Comparison of ENCODE assay signal across 8 cellular contexts in genomic region chr19:1261512-1261862, GRCh38. TPM values are rescaled to one million over a fixed set of nuclear protein-coding genes. Genes with fewer than 3 reads are reported as not detected.
DNase-seq lines count a peak whose midpoint lies in the region; ATAC-seq lines count a peak whose summit lies in the region.

No MANE protein-coding gene starts in this region.

- peak overlapping the region; percentile 90 to 94 (median 91) for H3K4me3 Mint-ChIP-seq in immature natural killer cell
- H3K4me3 Mint-ChIP-seq in stimulated activated naive CD8-positive, alpha-beta T cell treated with anti-CD3 and anti-CD28 coated beads, Interleukin-15, amount 100 ng/mL, for 72 hours: peak overlapping the region; percentile 95 to 100

- H3K36me3 Mint-ChIP-seq in activated naive CD4-positive, alpha-beta T cell treated with anti-CD3 and anti-CD28 coated beads, Interleukin-2, amount 50 U/mL, for 72 hours: peaks cover 9 to 25% of the 10 kb centered on the region in 2 donors
- H3K36me3 Mint-ChIP-seq in immature natural killer cell: peaks cover 4 to 19% (median 7%) of the 10 kb centered on the region in 3 donors

- ATAC-seq in activated naive CD4-positive, alpha-beta T cell treated with anti-CD3 and anti-CD28 coated beads, Interleukin-2, amount 50 U/mL, for 72 hours: no peak
- peak; percentile 0 for ATAC-seq in stimulated activated naive CD8-positive, alpha-beta T cell treated with anti-CD3 and anti-CD28 coated beads, Interleukin-15, amount 100 ng/mL, for 72 hours
- no peak for ATAC-seq in HG02981 (IDR thresholded peaks at IDR 0.05; ENCODE audit: unreplicated experiment)

- H3K27me3 Mint-ChIP-seq in immature natural killer cell (ENCODE audit: low read depth in 3 of 3): peaks cover 25 to 54% (median 44%) of the 10 kb centered on the region in 3 donors
- no peaks in the 10 kb centered on the region for H3K27me3 Mint-ChIP-seq in stimulated activated naive CD8-positive, alpha-beta T cell treated with anti-CD3 and anti-CD28 coated beads, Interleukin-15, amount 100 ng/mL, for 72 hours

- peaks cover 55 to 68% of the 10 kb centered on the region in 2 donors for H3K4me1 Mint-ChIP-seq in immature natural killer cell
- peaks cover 83% of the 10 kb centered on the region for H3K4me1 Mint-ChIP-seq in stimulated activated naive CD8-positive, alpha-beta T cell treated with anti-CD3 and anti-CD28 coated beads, Interleukin-15, amount 100 ng/mL, for 72 hours

- peak overlapping the region; percentile 92 to 97 for H3K27ac Mint-ChIP-seq in activated naive CD4-positive, alpha-beta T cell treated with anti-CD3 and anti-CD28 coated beads, Interleukin-2, amount 50 U/mL, for 72 hours
- H3K27ac Mint-ChIP-seq in immature natural killer cell: peak overlapping the region; percentile 95 to 99 (median 99)
- H3K27ac Mint-ChIP-seq in stimulated activated naive CD8-positive, alpha-beta T cell treated with anti-CD3 and anti-CD28 coated beads, Interleukin-15, amount 100 ng/mL, for 72 hours: peak overlapping the region; percentile 84 to 98

- H3K9me3 Mint-ChIP-seq in activated naive CD4-positive, alpha-beta T cell treated with anti-CD3 and anti-CD28 coated beads, Interleukin-2, amount 50 U/mL, for 72 hours: no peaks in the 10 kb centered on the region
- peaks cover 0 to 4% (median 0%) of the 10 kb centered on the region in 6 donors for H3K9me3 Mint-ChIP-seq in immature natural killer cell
- H3K9me3 Mint-ChIP-seq in stimulated activated naive CD8-positive, alpha-beta T cell treated with anti-CD3 and anti-CD28 coated beads, Interleukin-15, amount 100 ng/mL, for 72 hours: no peaks in the 10 kb centered on the region

- peak; percentile 28 for DNase-seq in stimulated activated CD4-positive, alpha-beta T cell treated with anti-CD3 and anti-CD28 coated beads, Interleukin-12 subunit alpha, Interleukin-12 subunit beta, amount 100 ng/mL, for 4 hours
- no peak for DNase-seq in stimulated activated CD4-positive, alpha-beta T cell treated with anti-CD3 and anti-CD28 coated beads, Interleukin-2, amount 100 ng/mL, for 24 hours
- no peak for DNase-seq in activated naive CD4-positive, alpha-beta T cell treated with anti-CD3 and anti-CD28 coated beads, Interleukin-2, amount 50 U/mL, for 72 hours (ENCODE audit: low spot score in 2 of 2)
- DNase-seq in immature natural killer cell (no peak), NCI-H1930 (lab: John Stamatoyannopoulos, UW) (no peak), AG08396 (ENCODE audit: low spot score) (no peak)
- DNase-seq in stimulated activated naive CD8-positive, alpha-beta T cell treated with anti-CD3 and anti-CD28 coated beads, Interleukin-15, amount 100 ng/mL, for 72 hours: peak; percentile 59 to 61

RNA-seq across cellular contexts. Expression of gene CIRBP, which starts 7.6 kb away (rescaled TPM):
- total RNA-seq in activated naive CD4-positive, alpha-beta T cell treated with anti-CD3 and anti-CD28 coated beads, Interleukin-2, amount 50 U/mL, for 72 hours: 100 to 1,000 TPM; 148 to 157 TPM
- polyA plus RNA-seq in immature natural killer cell: 100 to 1,000 TPM; 146 to 246 (median 197) TPM

RNA-seq across cellular contexts. Expression of gene MIDN, which starts 13.1 kb away (rescaled TPM):
- total RNA-seq in activated naive CD4-positive, alpha-beta T cell treated with anti-CD3 and anti-CD28 coated beads, Interleukin-2, amount 50 U/mL, for 72 hours: 100 to 1,000 TPM in 1 of 2 donors, 10 to 100 TPM in 1; 52.9 to 113 TPM
- 10 to 100 TPM in 2 of 3 donors, 1 to 10 TPM in 1; 4.9 to 16.0 (median 10.8) TPM for polyA plus RNA-seq in immature natural killer cell

RNA-seq across cellular contexts. Expression of gene FAM174C, which starts 13.8 kb away (rescaled TPM):
- total RNA-seq in activated naive CD4-positive, alpha-beta T cell treated with anti-CD3 and anti-CD28 coated beads, Interleukin-2, amount 50 U/mL, for 72 hours: 10 to 100 TPM; 42.1 to 76.0 TPM
- 10 to 100 TPM; 50.5 to 98.4 (median 86.9) TPM for polyA plus RNA-seq in immature natural killer cell

RNA-seq across cellular contexts. Expression of gene ATP5F1D, which starts 19.9 kb away (rescaled TPM):
- total RNA-seq in activated naive CD4-positive, alpha-beta T cell treated with anti-CD3 and anti-CD28 coated beads, Interleukin-2, amount 50 U/mL, for 72 hours: 100 to 1,000 TPM; 114 to 201 TPM
- 100 to 1,000 TPM; 145 to 310 (median 303) TPM for polyA plus RNA-seq in immature natural killer cell

RNA-seq across cellular contexts. Expression of gene CBARP, which starts 23.7 kb away (rescaled TPM):
- 1 to 10 TPM; 1.0 to 1.6 TPM for total RNA-seq in activated naive CD4-positive, alpha-beta T cell treated with anti-CD3 and anti-CD28 coated beads, Interleukin-2, amount 50 U/mL, for 72 hours
- not detected for polyA plus RNA-seq in immature natural killer cell

Comparison
In these comparisons a context has a peak if more than half of its experiments do, and no peak if none do; other contexts are left out.
1. DNase-seq: peak in stimulated activated CD4-positive, alpha-beta T cell treated with anti-CD3 and anti-CD28 coated beads, Interleukin-12 subunit alpha, Interleukin-12 subunit beta, amount 100 ng/mL, for 4 hours (single experiment) and stimulated activated naive CD8-positive, alpha-beta T cell treated with anti-CD3 and anti-CD28 coated beads, Interleukin-15, amount 100 ng/mL, for 72 hours (2 of 2); none in stimulated activated CD4-positive, alpha-beta T cell treated with anti-CD3 and anti-CD28 coated beads, Interleukin-2, amount 100 ng/mL, for 24 hours (0 of 2), activated naive CD4-positive, alpha-beta T cell treated with anti-CD3 and anti-CD28 coated beads, Interleukin-2, amount 50 U/mL, for 72 hours (0 of 2), immature natural killer cell (0 of 3), NCI-H1930 (0 of 2) and AG08396 (single experiment).
2. Peak in every context shown above with its lines, with median percentiles within 50 percentile points of each other: H3K27ac Mint-ChIP-seq.